In genomic region chr12:64092507-64092906, GRCh38 we compare ENCODE assay signal across 27 cellular contexts.
"Had no signal": no experiment of that assay in that cellular context is flagged by ENCODE, and none has a peak within 500 bp of the region (broad histone marks: within the 10 kb centered on the region; RNA-seq: fewer than 3 reads in every experiment).

No MANE protein-coding gene starts in this region.

- H3K9me3 ChIP-seq: left lung, lower lobe of right lung, pancreas, prostate gland, stomach, testis, thyroid gland, transverse colon, upper lobe of left lung, vagina had no signal

- H3K27me3 ChIP-seq: left lung, pancreas, stomach, testis, thyroid gland, transverse colon, upper lobe of left lung, vagina had no signal

- H3K4me1 ChIP-seq: prostate gland had no signal

- DNase-seq: kidney glomerular epithelial cell; left cardiac atrium; left lung; lower lobe of right lung; mammary epithelial cell; mesenchymal stem cell; naive thymus-derived CD8-positive, alpha-beta T cell; nucleus accumbens; pancreas; posterior cingulate gyrus; retina; right cardiac atrium; stimulated activated CD4-positive, alpha-beta T cell treated with anti-CD3 and anti-CD28 coated beads, Interleukin-12 subunit alpha, Interleukin-12 subunit beta, amount 100 ng/mL, for 4 hours; stimulated activated CD4-positive, alpha-beta T cell treated with anti-CD3 and anti-CD28 coated beads, Interleukin-15, amount 100 ng/mL, for 24 hours; stimulated activated CD4-positive, alpha-beta T cell treated with anti-CD3 and anti-CD28 coated beads, Interleukin-2, amount 100 ng/mL, for 24 hours; stimulated activated CD4-positive, alpha-beta T cell treated with anti-CD3 and anti-CD28 coated beads, Interleukin-4, amount 100 ng/mL, for 1 hour; stimulated activated naive B cell treated with anti-CD40 and anti-IgM and Interleukin-4, amounts not matched to agents 10 μg/mL and 1 μg/mL and 100 μg/mL, for 72 hours; stimulated activated naive CD8-positive, alpha-beta T cell treated with anti-CD3 and anti-CD28 coated beads, Interleukin-15, Interleukin-2, amounts not matched to agents 100 U/mL and 50 U/mL, for 24 hours; stomach; testis; thyroid gland; transverse colon; upper lobe of left lung had no signal

- H3K36me3 ChIP-seq: left lung, lower lobe of right lung, pancreas, prostate gland, stomach, thyroid gland, transverse colon, vagina had no signal

- H3K4me3 ChIP-seq: left lung, lower lobe of right lung, pancreas, prostate gland, skin epidermis, stomach, testis, thyroid gland, transverse colon, upper lobe of left lung, vagina had no signal

- ATAC-seq: left cardiac atrium; left lung; lower lobe of right lung; naive thymus-derived CD8-positive, alpha-beta T cell; pancreas; right cardiac atrium; sciatic nerve; stimulated activated naive B cell treated with anti-CD40 and anti-IgM and Interleukin-4, amounts not matched to agents 10 μg/mL and 1 μg/mL and 100 μg/mL, for 72 hours; stimulated activated naive CD8-positive, alpha-beta T cell treated with anti-CD3 and anti-CD28 coated beads, Interleukin-15, Interleukin-2, amounts not matched to agents 100 U/mL and 50 U/mL, for 24 hours had no signal

- H3K27ac ChIP-seq: left lung, lower lobe of right lung, pancreas, prostate gland, stomach, testis, thyroid gland, transverse colon, upper lobe of left lung, vagina had no signal
